ENCODE assay signal across 19 cellular contexts in genomic region chr22:31897842-31898241, GRCh38. TPM values are rescaled to one million over a fixed set of nuclear protein-coding genes. Genes with fewer than 3 reads are reported as not detected.
DNase-seq lines count a peak whose midpoint lies in the region; ATAC-seq lines count a peak whose summit lies in the region.
"Had no signal": no experiment of that assay in that cellular context is flagged by ENCODE, and none has a peak within 500 bp of the region (broad histone marks: within the 10 kb centered on the region; RNA-seq: fewer than 3 reads in every experiment).

No MANE protein-coding gene starts in this region.

- peak overlapping the region; percentile 41 for H3K27ac ChIP-seq in mesodermal cell (ENCODE audit: low read depth, low read length, severe bottlenecking)
- H3K27ac ChIP-seq: tibial artery had no signal

- peak overlapping the region; percentile 44 to 57 for H3K27ac Mint-ChIP-seq in activated naive CD4-positive, alpha-beta T cell treated with anti-CD3 and anti-CD28 coated beads, Interleukin-2, amount 50 U/mL, for 72 hours
- H3K27ac Mint-ChIP-seq: activated naive CD4-positive, alpha-beta T cell treated with anti-CD3 and anti-CD28 coated beads for 36 hours; CD8-positive, alpha-beta T cell; T-helper 17 cell had no signal

- 79 to 89% methylated on average over 6 to 7 of the region's 7 CpGs for WGBS in mesodermal cell (ENCODE audit: insufficient coverage in 2 of 2), 2 experiments

- no peak for DNase-seq in activated naive CD4-positive, alpha-beta T cell treated with anti-CD3 and anti-CD28 coated beads, Interleukin-2, amount 50 U/mL, for 72 hours (ENCODE audit: low spot score in 2 of 2)
- DNase-seq in activated naive CD4-positive, alpha-beta T cell treated with anti-CD3 and anti-CD28 coated beads, Interleukin-2, amount 50 U/mL, for 16 hours = no peak
- DNase-seq in epidermal melanocyte (ENCODE audit: insufficient read length, low spot score) (peak; percentile 82), GM19238 (ENCODE audit: insufficient read length, low spot score) (no peak), OCI-M2 (lab: John Stamatoyannopoulos, UW; ENCODE audit: unreplicated experiment) (no peak)
- DNase-seq in activated CD4-positive, CD25-positive, alpha-beta regulatory T cell treated with anti-CD3 and anti-CD28 coated beads, Interleukin-2, amount 50 U/mL, for 72 hours = no peak
- DNase-seq: activated naive CD4-positive, alpha-beta T cell treated with anti-CD3 and anti-CD28 coated beads for 36 hours; CD8-positive, alpha-beta T cell; GF-D8; KBM-7; NCI-H1105; stimulated activated CD4-positive, alpha-beta T cell treated with anti-CD3 and anti-CD28 coated beads, Interleukin-4, amount 100 ng/mL, for 1 hour; T-helper 17 cell; tibial artery had no signal

- H3K9me3 Mint-ChIP-seq in activated naive CD4-positive, alpha-beta T cell treated with anti-CD3 and anti-CD28 coated beads, Interleukin-2, amount 50 U/mL, for 72 hours = no peaks in the 10 kb centered on the region
- H3K9me3 Mint-ChIP-seq: activated naive CD4-positive, alpha-beta T cell treated with anti-CD3 and anti-CD28 coated beads for 36 hours; CD8-positive, alpha-beta T cell had no signal

- H3K36me3 ChIP-seq in mesodermal cell (ENCODE audit: control insufficient read depth, insufficient read depth, low read length) = peaks cover 9% of the 10 kb centered on the region

- no peaks in the 10 kb centered on the region for H3K9me3 ChIP-seq in mesodermal cell (ENCODE audit: control insufficient read depth, low read length)
- H3K9me3 ChIP-seq: tibial artery had no signal

- H3K4me3 ChIP-seq in mesodermal cell (ENCODE audit: extremely low read depth, insufficient read depth, low read length, poor library complexity, severe bottlenecking) = no peak overlapping the region
- H3K4me3 ChIP-seq: lung, tibial artery had no signal

- peaks cover 22% of the 10 kb centered on the region for H3K4me1 ChIP-seq in mesodermal cell (ENCODE audit: control insufficient read depth, insufficient read depth, low read length, poor library complexity, severe bottlenecking)
- H3K4me1 ChIP-seq: tibial artery had no signal

- ATAC-seq in activated naive CD4-positive, alpha-beta T cell treated with anti-CD3 and anti-CD28 coated beads, Interleukin-2, amount 50 U/mL, for 72 hours = no peak
- no peak for ATAC-seq in GM21717 (IDR thresholded peaks at IDR 0.05; ENCODE audit: unreplicated experiment)
- ATAC-seq: CD8-positive, alpha-beta T cell; Right ventricle myocardium inferior; sciatic nerve; T-helper 17 cell had no signal

- peaks cover 0 to 4% of the 10 kb centered on the region in 2 donors for H3K36me3 Mint-ChIP-seq in activated naive CD4-positive, alpha-beta T cell treated with anti-CD3 and anti-CD28 coated beads, Interleukin-2, amount 50 U/mL, for 72 hours

RNA-seq across cellular contexts. Expression of gene YWHAH, which starts 46.5 kb away (rescaled TPM):
- 100 to 1,000 TPM in 1 of 2 donors, 10 to 100 TPM in 1; 95.9 to 143 TPM for total RNA-seq in activated naive CD4-positive, alpha-beta T cell treated with anti-CD3 and anti-CD28 coated beads, Interleukin-2, amount 50 U/mL, for 72 hours
- polyA plus RNA-seq in mesodermal cell (2013, experiment 1 of 2) = 175 TPM
- polyA plus RNA-seq in mesodermal cell (2013, experiment 2 of 2) = 161 TPM
